ENCODE assay signal across 18 cellular contexts in the genomic region with DNA sequence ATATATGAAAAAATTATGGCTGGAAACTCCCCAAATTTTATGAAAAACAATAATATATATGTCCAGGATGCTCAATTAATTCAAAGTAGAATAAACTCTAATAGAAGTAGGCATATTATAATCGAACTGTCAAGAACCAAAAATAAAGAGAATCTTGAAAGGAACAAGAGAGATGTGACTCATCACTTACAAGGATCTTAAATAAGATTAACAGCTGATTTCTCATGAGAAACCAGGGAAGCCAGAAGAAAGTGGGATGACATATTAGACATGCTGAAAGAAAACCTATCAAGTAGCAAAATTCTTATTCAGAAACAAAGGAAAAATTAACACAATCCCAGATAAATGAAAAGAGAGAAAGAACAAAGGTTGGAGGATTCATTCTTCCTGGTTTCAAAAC.
DNase-seq lines count a peak whose midpoint lies in the region; ATAC-seq and TF ChIP-seq lines count a peak whose summit lies in the region.
"Had no signal": no experiment of that assay in that cellular context is flagged by ENCODE, and none has a peak within 500 bp of the region (broad histone marks: within the 10 kb centered on the region; RNA-seq: fewer than 3 reads in every experiment).

No MANE protein-coding gene starts in this region.

- POLR2A ChIA-PET in HEK293 (lab: Yijun Ruan, JAX): no interaction called here

- DNase-seq in ACHN (peak; percentile 20), SW480 (ENCODE audit: low spot score) (peak; percentile 28), epithelial cell of esophagus (ENCODE audit: low read depth) (peak; percentile 41), heart left ventricle (no peak), COLO668 (lab: John Stamatoyannopoulos, UW; ENCODE audit: unreplicated experiment) (no peak), NCI-H1694 (lab: John Stamatoyannopoulos, UW) (no peak), coronary artery (ENCODE audit: low spot score) (no peak)
- DNase-seq: activated CD8-positive, alpha-beta T cell treated with anti-CD3 and anti-CD28 coated beads for 36 hours; adrenal gland; cortex of kidney; H9; kidney glomerular epithelial cell; NCI-H1105 treated with DMSO at 0.1 percent for 48 hours had no signal

- intact Hi-C loops in heart left ventricle (cut with DNase I): loop anchor here in 1 of 10 donors (5.0 kb wide), 1 partner anchor 63 kb away; no protein-coding TSS in a partner anchor

- TF ChIP-seq CTCF in HEK293 (tag by site-specific recombination; IDR thresholded peaks at IDR 0.05): no peak
- TF ChIP-seq CTCF in epithelial cell of esophagus (IDR thresholded peaks at IDR 0.05; ENCODE audit: insufficient read depth, low read depth, low read length, missing control alignments): no peak
- no peak for TF ChIP-seq CTCF in heart left ventricle (IDR thresholded peaks at IDR 0.05)
- TF ChIP-seq CTCF in coronary artery (IDR thresholded peaks at IDR 0.05): no peak

- H3K27ac ChIP-seq in HEK293 (ENCODE audit: extremely low read depth, low read depth, low read length) (no peak overlapping the region), heart left ventricle (no peak overlapping the region), coronary artery (no peak overlapping the region)
- H3K27ac ChIP-seq: adrenal gland, hepatocyte, neutrophil, right atrium auricular region, SK-N-MC had no signal

- H3K4me3 ChIP-seq in HEK293 (ENCODE audit: low read depth, low read length) (no peak overlapping the region), epithelial cell of esophagus (ENCODE audit: low read length) (no peak overlapping the region), heart left ventricle (no peak overlapping the region), coronary artery (no peak overlapping the region)
- H3K4me3 ChIP-seq: adrenal gland, hepatocyte, right atrium auricular region, SK-N-MC had no signal

- H3K27me3 ChIP-seq in heart left ventricle: no peaks in the 10 kb centered on the region
- H3K27me3 ChIP-seq: adrenal gland, hepatocyte, neutrophil, right atrium auricular region had no signal

- TF ChIP-seq POLR2A in heart left ventricle (IDR thresholded peaks at IDR 0.05): no peak

- no peaks in the 10 kb centered on the region for H3K4me1 ChIP-seq in HEK293 (ENCODE audit: control insufficient read depth, insufficient read depth, low read length)
- H3K4me1 ChIP-seq in heart left ventricle: peaks cover 0 to 14% (median 0%) of the 10 kb centered on the region in 12 donors
- H3K4me1 ChIP-seq: adrenal gland had no signal

- in situ Hi-C loops in ACHN (cut with HindIII; ENCODE audit: low pct_ligation_motif_present, low pct_unique_long_range_greater_than_20kb, low sequenced_read_pairs): no loop called here

- no peak for ATAC-seq in heart left ventricle
- ATAC-seq: activated CD8-positive, alpha-beta T cell treated with anti-CD3 and anti-CD28 coated beads for 36 hours had no signal

- CTCF ChIA-PET in HEK293 (lab: Yijun Ruan, JAX): no interaction called here

- H3K9me3 ChIP-seq in HEK293 (ENCODE audit: control insufficient read depth, insufficient read depth, low read depth, low read length): no peaks in the 10 kb centered on the region
- peaks cover 0 to 32% (median 13%) of the 10 kb centered on the region in 12 donors for H3K9me3 ChIP-seq in heart left ventricle
- H3K9me3 ChIP-seq: neutrophil had no signal

- H3K36me3 ChIP-seq in HEK293 (ENCODE audit: control insufficient read depth in 2 of 2, insufficient read depth in 1 of 2, low read length in 2 of 2) (peaks cover 0 to 3% of the 10 kb centered on the region in 2 experiments; a peak in 1 of 3 replicates), heart left ventricle (peaks cover 0 to 59% (median 29%) of the 10 kb centered on the region in 9 donors)
- H3K36me3 ChIP-seq: adrenal gland had no signal

- 94 to 96% (median 96%) methylated on average over 1 of the region's 1 CpG for WGBS in heart left ventricle, 4 donors

TF ChIP-seq in HEK293, 187 proteins besides CTCF, POLR2A, EP300 and RAD21:
- TF ChIP-seq ZNF174 (tag by site-specific recombination; IDR thresholded peaks at IDR 0.05) (no peak), ZNF701 (tag by site-specific recombination; IDR thresholded peaks at IDR 0.05) (no peak), SETDB1 (IDR thresholded peaks at IDR 0.05; ENCODE audit: insufficient read length, low read length) (peak; percentile 65), ZNF626 (tag by site-specific recombination; IDR thresholded peaks at IDR 0.05) (0 out of 2 replicates have a peak, but pooled peaks have one; percentile 33)
- TF ChIP-seq, protein P1, sequence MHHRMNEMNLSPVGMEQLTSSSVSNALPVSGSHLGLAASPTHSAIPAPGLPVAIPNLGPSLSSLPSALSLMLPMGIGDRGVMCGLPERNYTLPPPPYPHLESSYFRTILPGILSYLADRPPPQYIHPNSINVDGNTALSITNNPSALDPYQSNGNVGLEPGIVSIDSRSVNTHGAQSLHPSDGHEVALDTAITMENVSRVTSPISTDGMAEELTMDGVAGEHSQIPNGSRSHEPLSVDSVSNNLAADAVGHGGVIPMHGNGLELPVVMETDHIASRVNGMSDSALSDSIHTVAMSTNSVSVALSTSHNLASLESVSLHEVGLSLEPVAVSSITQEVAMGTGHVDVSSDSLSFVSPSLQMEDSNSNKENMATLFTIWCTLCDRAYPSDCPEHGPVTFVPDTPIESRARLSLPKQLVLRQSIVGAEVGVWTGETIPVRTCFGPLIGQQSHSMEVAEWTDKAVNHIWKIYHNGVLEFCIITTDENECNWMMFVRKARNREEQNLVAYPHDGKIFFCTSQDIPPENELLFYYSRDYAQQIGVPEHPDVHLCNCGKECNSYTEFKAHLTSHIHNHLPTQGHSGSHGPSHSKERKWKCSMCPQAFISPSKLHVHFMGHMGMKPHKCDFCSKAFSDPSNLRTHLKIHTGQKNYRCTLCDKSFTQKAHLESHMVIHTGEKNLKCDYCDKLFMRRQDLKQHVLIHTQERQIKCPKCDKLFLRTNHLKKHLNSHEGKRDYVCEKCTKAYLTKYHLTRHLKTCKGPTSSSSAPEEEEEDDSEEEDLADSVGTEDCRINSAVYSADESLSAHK (tag by site-specific recombination; IDR thresholded peaks at IDR 0.05): no peak
TF ChIP-seq in HEK293: peak in this region for 2.

Comparison
In these comparisons a context has a peak if more than half of its experiments do, and no peak if none do; other contexts are left out.
1. DNase-seq: peak in ACHN (single experiment), SW480 (single experiment) and epithelial cell of esophagus (single experiment); none in heart left ventricle (0 of 5), COLO668 (single experiment), NCI-H1694 (single experiment) and coronary artery (single experiment).